ENCODE assay signal across 10 cellular contexts in the genomic region with DNA sequence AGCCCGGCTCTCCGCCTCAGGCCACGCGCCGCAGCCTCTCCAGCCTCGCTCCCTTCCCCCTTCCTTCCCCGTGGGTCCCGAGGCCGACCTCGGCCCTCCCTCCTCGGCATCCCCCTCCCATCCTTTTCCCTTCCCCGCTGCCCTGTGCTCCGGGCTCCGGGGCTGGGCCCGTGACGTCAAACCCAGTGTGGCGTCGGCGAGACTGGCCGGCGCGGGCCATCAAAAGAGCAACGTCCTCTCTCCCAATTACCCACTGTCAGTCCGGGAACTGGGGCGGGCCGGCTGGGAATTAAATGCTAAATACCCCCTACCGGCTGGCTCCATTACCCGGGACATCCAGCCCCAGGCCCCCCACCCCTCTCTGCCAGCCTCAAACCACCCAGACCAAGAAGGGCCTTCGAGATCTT. TPM values are rescaled to one million over a fixed set of nuclear protein-coding genes. Genes with fewer than 3 reads are reported as not detected.
A peak's percentile ranks its signal among the peaks of the same experiment; 100 is the strongest.
DNase-seq lines count a peak whose midpoint lies in the region; ATAC-seq and TF ChIP-seq lines count a peak whose summit lies in the region.
"Had no signal": no experiment of that assay in that cellular context is flagged by ENCODE, and none has a peak within 500 bp of the region (broad histone marks: within the 10 kb centered on the region; RNA-seq: fewer than 3 reads in every experiment).

No MANE protein-coding gene starts in this region.

- H3K9ac ChIP-seq in HUES48 (ENCODE audit: low read depth, low read length) (no peak overlapping the region), mammary epithelial cell (ENCODE audit: insufficient read depth, low read length) (peak overlapping the region; percentile 16)

- peaks cover 51% of the 10 kb centered on the region for H3K4me1 Mint-ChIP-seq in CD4-positive, alpha-beta T cell (ENCODE audit: low read depth)
- peaks cover 36 to 48% of the 10 kb centered on the region in 2 donors for H3K4me1 Mint-ChIP-seq in natural killer cell treated with Interleukin-12 subunit alpha and Interleukin-12 subunit beta and Interleukin-15 and Interleukin-18, amount 100 ng/mL, for 72 hours (ENCODE audit: low read depth in 2 of 2)

- H3K4me1 ChIP-seq in HUES48 (ENCODE audit: control insufficient read depth, insufficient read depth, low read length) (peaks cover 41% of the 10 kb centered on the region), mammary epithelial cell (ENCODE audit: insufficient read depth, low read length) (peaks cover 37% of the 10 kb centered on the region)
- H3K4me1 ChIP-seq: foreskin keratinocyte had no signal

- H3K4me3 ChIP-seq in HUES48 (ENCODE audit: low read depth, low read length) (peak overlapping the region; percentile 50), mammary epithelial cell (replicated peaks in 1 of 3; ENCODE audit: insufficient read depth in 1 of 3, low read depth in 2 of 3, low read length in 3 of 3) (peak overlapping the region; percentile 29 to 34 (median 29))

- H3K27me3 Mint-ChIP-seq in CD4-positive, alpha-beta T cell, result peaks cover 56% of the 10 kb centered on the region
- peaks cover 34% of the 10 kb centered on the region in 2 donors for H3K27me3 Mint-ChIP-seq in natural killer cell treated with Interleukin-12 subunit alpha and Interleukin-12 subunit beta and Interleukin-15 and Interleukin-18, amount 100 ng/mL, for 72 hours

- peaks cover 24% of the 10 kb centered on the region for H3K36me3 Mint-ChIP-seq in CD4-positive, alpha-beta T cell (ENCODE audit: low read depth)
- H3K36me3 Mint-ChIP-seq in natural killer cell treated with Interleukin-12 subunit alpha and Interleukin-12 subunit beta and Interleukin-15 and Interleukin-18, amount 100 ng/mL, for 72 hours, result no peaks in the 10 kb centered on the region

- H3K36me3 ChIP-seq in HUES48 (ENCODE audit: control insufficient read depth, insufficient read depth, low read length) (no peaks in the 10 kb centered on the region), mammary epithelial cell (ENCODE audit: insufficient read depth, low read length) (no peaks in the 10 kb centered on the region)
- H3K36me3 ChIP-seq: tibial nerve had no signal

- dilution Hi-C loops in mammary epithelial cell (cut with HindIII; ENCODE audit: low sequenced_read_pairs), result no loop called here

- peak overlapping the region; percentile 95 for H3K4me3 Mint-ChIP-seq in CD4-positive, alpha-beta T cell
- peak overlapping the region; percentile 98 for H3K4me3 Mint-ChIP-seq in natural killer cell treated with Interleukin-12 subunit alpha and Interleukin-12 subunit beta and Interleukin-15 and Interleukin-18, amount 100 ng/mL, for 72 hours

- peak overlapping the region; percentile 97 for H3K27ac Mint-ChIP-seq in CD4-positive, alpha-beta T cell
- H3K27ac Mint-ChIP-seq in natural killer cell treated with Interleukin-12 subunit alpha and Interleukin-12 subunit beta and Interleukin-15 and Interleukin-18, amount 100 ng/mL, for 72 hours, result peak overlapping the region in 1 of 2 donors; percentile 60

- no peaks in the 10 kb centered on the region for H3K9me3 ChIP-seq in CD4-positive, alpha-beta T cell (ENCODE audit: control insufficient read depth, low read length)
- H3K9me3 ChIP-seq in HUES48 (ENCODE audit: control insufficient read depth, insufficient read depth, low read length) (no peaks in the 10 kb centered on the region), mammary epithelial cell (replicated peaks; ENCODE audit: insufficient read depth, low read length) (no peaks in the 10 kb centered on the region)
- H3K9me3 ChIP-seq: tibial nerve had no signal

- no peak overlapping the region for H3K27ac ChIP-seq in CD4-positive, alpha-beta T cell (ENCODE audit: low read depth, low read length)
- H3K27ac ChIP-seq in HUES48 (ENCODE audit: low read depth, low read length), result peak overlapping the region; percentile 4
- peak overlapping the region; percentile 44 for H3K27ac ChIP-seq in mammary epithelial cell (ENCODE audit: insufficient read depth, low read depth, low read length)
- H3K27ac ChIP-seq: foreskin keratinocyte, tibial nerve had no signal

- CTCF ChIA-PET in CD4-positive, alpha-beta T cell (lab: Charles Lee), result interaction anchor here (2.2 kb wide), 1 partner anchor 9 kb away, joined by 11 read pairs; no protein-coding TSS in a partner anchor
- CTCF ChIA-PET in mammary epithelial cell (lab: Charles Lee; ENCODE audit: low non-redundant PET), result no interaction called here

- no peaks in the 10 kb centered on the region for H3K9me3 Mint-ChIP-seq in CD4-positive, alpha-beta T cell
- H3K9me3 Mint-ChIP-seq in natural killer cell treated with Interleukin-12 subunit alpha and Interleukin-12 subunit beta and Interleukin-15 and Interleukin-18, amount 100 ng/mL, for 72 hours, result no peaks in the 10 kb centered on the region

- H2AFZ ChIP-seq in mammary epithelial cell (ENCODE audit: low read depth, low read length), result peak overlapping the region; percentile 87

- POLR2A ChIA-PET in CD4-positive, alpha-beta T cell (lab: Charles Lee), result interaction anchor here (0.6 to 5.0 kb wide), 5 partner anchors 8 to 380 kb away, joined by 3 to 37 read pairs (median 4); no protein-coding TSS in a partner anchor

- H3K79me2 ChIP-seq in mammary epithelial cell (ENCODE audit: insufficient read depth, low read length), result peaks cover 27% of the 10 kb centered on the region

- H3K4me2 ChIP-seq in mammary epithelial cell (ENCODE audit: insufficient read depth, low read depth, low read length), result peak overlapping the region; percentile 88

- DNase-seq in CD4-positive, alpha-beta T cell, result no peak
- DNase-seq in mammary epithelial cell (peak; percentile 66), NCI-H187 treated with DMSO at 0.1 percent for 48 hours (lab: John Stamatoyannopoulos, UW) (no peak), T1000 (lab: John Stamatoyannopoulos, UW) (no peak)
- no peak for DNase-seq in natural killer cell treated with Interleukin-12 subunit alpha and Interleukin-12 subunit beta and Interleukin-15 and Interleukin-18, amount 100 ng/mL, for 72 hours (ENCODE audit: low spot score)
- DNase-seq: foreskin keratinocyte had no signal

- WGBS in mammary epithelial cell (ENCODE audit: low coverage, missing lambda C conversion rate), result 16% methylated on average over 15 of the region's 29 CpGs

- in situ Hi-C loops in mammary epithelial cell (cut with MboI; ENCODE audit: low sequenced_read_pairs in 2 of 2), result loop anchor here in 1 of 2 donors (5.0 to 10.0 kb wide), 2 partner anchors 543 to 820 kb away; no protein-coding TSS in a partner anchor

- peaks cover 62% of the 10 kb centered on the region for H3K27me3 ChIP-seq in CD4-positive, alpha-beta T cell (ENCODE audit: control insufficient read depth, insufficient read depth, low read length)
- H3K27me3 ChIP-seq in HUES48 (ENCODE audit: control insufficient read depth, insufficient read depth, low read length), result peaks cover 98% of the 10 kb centered on the region
- no peaks in the 10 kb centered on the region for H3K27me3 ChIP-seq in mammary epithelial cell (ENCODE audit: insufficient read depth, low read length)

- no peak for ATAC-seq in CD4-positive, alpha-beta T cell (ENCODE audit: poor library complexity)
- no peak for ATAC-seq in natural killer cell treated with Interleukin-12 subunit alpha and Interleukin-12 subunit beta and Interleukin-15 and Interleukin-18, amount 100 ng/mL, for 72 hours
- ATAC-seq in HG03196 (IDR thresholded peaks at IDR 0.05; ENCODE audit: unreplicated experiment), result no peak
- ATAC-seq in GM18861 (IDR thresholded peaks at IDR 0.05; ENCODE audit: unreplicated experiment), result no peak
- ATAC-seq: foreskin keratinocyte had no signal

- H4K20me1 ChIP-seq in mammary epithelial cell (ENCODE audit: insufficient read depth, low read length), result no peaks in the 10 kb centered on the region

- intact Hi-C loops in CD4-positive, alpha-beta T cell (cut with DNase I, micrococcal nuclease), result loop anchor here (2.0 to 10.0 kb wide), 11 partner anchors 13 to 1155 kb away; partner anchors contain the start of gene SFMBT2 (in 1 of the 2)
- intact Hi-C loops in mammary epithelial cell (cut with micrococcal nuclease), result loop anchor here (2.0 to 10.0 kb wide), 12 partner anchors 179 to 1250 kb away; no protein-coding TSS in a partner anchor

- no TSS peak for BruUV-seq in mammary epithelial cell (replicated peaks; lab: Mats Ljungman, UMichigan)

- no peak for TF ChIP-seq CTCF in CD4-positive, alpha-beta T cell (IDR thresholded peaks at IDR 0.05)
- TF ChIP-seq CTCF in mammary epithelial cell (conservative IDR thresholded peaks at IDR 0.05 in 1 of 2, IDR thresholded peaks at IDR 0.05 in 1 of 2; ENCODE audit: extremely low read depth in 1 of 2, insufficient read depth in 1 of 2, low read depth in 1 of 2, low read length in 2 of 2), result no peak

RNA-seq across cellular contexts. Expression of gene GATA3, which starts 2.6 kb away (rescaled TPM):
- 100 to 1,000 TPM; 128 to 141 TPM for total RNA-seq in CD4-positive, alpha-beta T cell
- total RNA-seq in mammary epithelial cell, result 10 to 100 TPM in 1 of 2 donors, 1 to 10 TPM in 1; 7.7 to 20.6 TPM
- polyA plus RNA-seq in mammary epithelial cell, result 5.3 TPM
- 4.7 TPM for polyA minus RNA-seq in mammary epithelial cell
- total RNA-seq in natural killer cell treated with Interleukin-12 subunit alpha and Interleukin-12 subunit beta and Interleukin-15 and Interleukin-18, amount 100 ng/mL, for 72 hours, result 10 to 100 TPM in 1 of 2 donors, 1 to 10 TPM in 1; 7.6 to 10.9 TPM

Comparison
In these comparisons a context has a peak if more than half of its experiments do, and no peak if none do; other contexts are left out.
1. RNA of gene GATA3, which starts 2.6 kb away (total RNA-seq): 128 to 141 TPM in CD4-positive, alpha-beta T cell; 7.7 to 20.6 TPM in mammary epithelial cell and 7.6 to 10.9 TPM in natural killer cell treated with Interleukin-12 subunit alpha and Interleukin-12 subunit beta and Interleukin-15 and Interleukin-18, amount 100 ng/mL, for 72 hours; every median in the first group is over 4 times any median in the second.